Comparison of ENCODE assay signal across 11 cellular contexts in genomic region chr2:187299122-187299906, GRCh38.
A peak's percentile ranks its signal among the peaks of the same experiment; 100 is the strongest.
DNase-seq lines count a peak whose midpoint lies in the region; ATAC-seq, FAIRE-seq and TF ChIP-seq lines count a peak whose summit lies in the region.
"Had no signal": no experiment of that assay in that cellular context is flagged by ENCODE, and none has a peak within 500 bp of the region (broad histone marks: within the 10 kb centered on the region; RNA-seq: fewer than 3 reads in every experiment).

No MANE protein-coding gene starts in this region.

- peaks cover 2% of the 10 kb centered on the region for H3K9me3 Mint-ChIP-seq in Calu3 (ENCODE audit: low read depth, unreplicated experiment)
- H3K9me3 Mint-ChIP-seq in activated naive CD4-positive, alpha-beta T cell treated with anti-CD3 and anti-CD28 coated beads, Interleukin-2, amount 50 U/mL, for 72 hours = peaks cover 0 to 4% of the 10 kb centered on the region in 2 donors
- H3K9me3 Mint-ChIP-seq in stimulated activated naive B cell treated with anti-CD40 and anti-IgM and Interleukin-4, amounts not matched to agents 10 μg/mL and 1 μg/mL and 100 μg/mL, for 72 hours = no peaks in the 10 kb centered on the region
- H3K9me3 Mint-ChIP-seq in activated CD4-positive, alpha-beta T cell treated with anti-CD3 and anti-CD28 coated beads for 36 hours (ENCODE audit: low read depth) = no peaks in the 10 kb centered on the region
- H3K9me3 Mint-ChIP-seq: activated CD4-positive, alpha-beta T cell treated with anti-CD3 and anti-CD28 coated beads, Interleukin-2, amount 10 ng/mL, durations not matched to agents 7 days and 5 days had no signal

- TF ChIP-seq CTCF in Calu3 (IDR thresholded peaks at IDR 0.05; ENCODE audit: unreplicated experiment) (peak; percentile 23), HFF-Myc (IDR thresholded peaks at IDR 0.05; ENCODE audit: low read depth, low read length, missing control alignments) (peak; percentile 33), bronchial epithelial cell (IDR thresholded peaks at IDR 0.05; ENCODE audit: insufficient read depth, low read length, severe bottlenecking) (peak; percentile 51)

- H3K4me3 ChIP-seq in HFF-Myc (replicated peaks; ENCODE audit: low read depth, low read length) = no peak overlapping the region
- no peak overlapping the region for H3K4me3 ChIP-seq in bronchial epithelial cell (ENCODE audit: low read depth, low read length)

- no peaks in the 10 kb centered on the region for H3K36me3 ChIP-seq in bronchial epithelial cell (ENCODE audit: control insufficient read depth, insufficient read depth, low read length)

- H3K36me3 Mint-ChIP-seq in Calu3 (ENCODE audit: insufficient read depth, unreplicated experiment) (no peaks in the 10 kb centered on the region), T-helper 17 cell (ENCODE audit: low read depth) (no peaks in the 10 kb centered on the region)
- H3K36me3 Mint-ChIP-seq in activated naive CD4-positive, alpha-beta T cell treated with anti-CD3 and anti-CD28 coated beads, Interleukin-2, amount 50 U/mL, for 72 hours = no peaks in the 10 kb centered on the region
- H3K36me3 Mint-ChIP-seq in stimulated activated naive B cell treated with anti-CD40 and anti-IgM and Interleukin-4, amounts not matched to agents 10 μg/mL and 1 μg/mL and 100 μg/mL, for 72 hours = no peaks in the 10 kb centered on the region
- no peaks in the 10 kb centered on the region for H3K36me3 Mint-ChIP-seq in activated CD4-positive, alpha-beta T cell treated with anti-CD3 and anti-CD28 coated beads for 36 hours (ENCODE audit: low read depth)

- no peak for FAIRE-seq in bronchial epithelial cell (lab: Jason Lieb, UNC)

- H3K4me1 Mint-ChIP-seq in Calu3 (ENCODE audit: low read depth, unreplicated experiment) (no peaks in the 10 kb centered on the region), T-helper 17 cell (no peaks in the 10 kb centered on the region)
- H3K4me1 Mint-ChIP-seq in stimulated activated naive B cell treated with anti-CD40 and anti-IgM and Interleukin-4, amounts not matched to agents 10 μg/mL and 1 μg/mL and 100 μg/mL, for 72 hours = no peaks in the 10 kb centered on the region
- H3K4me1 Mint-ChIP-seq in activated CD4-positive, alpha-beta T cell treated with anti-CD3 and anti-CD28 coated beads for 36 hours = no peaks in the 10 kb centered on the region
- H3K4me1 Mint-ChIP-seq: activated CD4-positive, alpha-beta T cell treated with anti-CD3 and anti-CD28 coated beads, Interleukin-2, amount 10 ng/mL, durations not matched to agents 7 days and 5 days; central memory CD8-positive, alpha-beta T cell had no signal

- H3K4me3 Mint-ChIP-seq in Calu3 (ENCODE audit: low read depth, unreplicated experiment) (no peak overlapping the region), T-helper 17 cell (no peak overlapping the region)
- H3K4me3 Mint-ChIP-seq in stimulated activated naive B cell treated with anti-CD40 and anti-IgM and Interleukin-4, amounts not matched to agents 10 μg/mL and 1 μg/mL and 100 μg/mL, for 72 hours = no peak overlapping the region
- no peak overlapping the region for H3K4me3 Mint-ChIP-seq in activated CD4-positive, alpha-beta T cell treated with anti-CD3 and anti-CD28 coated beads for 36 hours
- H3K4me3 Mint-ChIP-seq: activated CD4-positive, alpha-beta T cell treated with anti-CD3 and anti-CD28 coated beads, Interleukin-2, amount 10 ng/mL, durations not matched to agents 7 days and 5 days; central memory CD8-positive, alpha-beta T cell had no signal

- H3K27me3 ChIP-seq in bronchial epithelial cell (ENCODE audit: control insufficient read depth, insufficient read depth, low read length) = no peaks in the 10 kb centered on the region

- no TSS peak for BruUV-seq in Calu3 (replicated peaks; lab: Mats Ljungman, UMichigan)

- DNase-seq in Calu3 (peak; percentile 3), HFF-Myc (ENCODE audit: extremely low read depth, low read depth) (peak; percentile 22), bronchial epithelial cell (ENCODE audit: low read depth) (peak; percentile 34), medulla oblongata (ENCODE audit: extremely low spot score) (peak; percentile 9), T-helper 17 cell (no peak)
- DNase-seq in activated naive CD4-positive, alpha-beta T cell treated with anti-CD3 and anti-CD28 coated beads, Interleukin-2, amount 50 U/mL, for 72 hours (ENCODE audit: low spot score in 2 of 2) = no peak
- no peak for DNase-seq in stimulated activated naive B cell treated with anti-CD40 and anti-IgM and Interleukin-4, amounts not matched to agents 10 μg/mL and 1 μg/mL and 100 μg/mL, for 72 hours
- DNase-seq in activated CD4-positive, alpha-beta T cell treated with anti-CD3 and anti-CD28 coated beads for 36 hours = no peak
- DNase-seq: activated CD4-positive, alpha-beta T cell treated with anti-CD3 and anti-CD28 coated beads, Interleukin-2, amount 10 ng/mL, durations not matched to agents 7 days and 5 days; NCI-H2227 treated with DMSO at 0.1 percent for 48 hours had no signal

- POLR2A ChIA-PET in activated CD4-positive, alpha-beta T cell treated with anti-CD3 and anti-CD28 coated beads for 36 hours (lab: Charles Lee) = no interaction called here

- no peak for ATAC-seq in activated naive CD4-positive, alpha-beta T cell treated with anti-CD3 and anti-CD28 coated beads, Interleukin-2, amount 50 U/mL, for 72 hours
- ATAC-seq in T-helper 17 cell = no peak
- no peak for ATAC-seq in stimulated activated naive B cell treated with anti-CD40 and anti-IgM and Interleukin-4, amounts not matched to agents 10 μg/mL and 1 μg/mL and 100 μg/mL, for 72 hours (replicated peaks)
- no peak for ATAC-seq in activated CD4-positive, alpha-beta T cell treated with anti-CD3 and anti-CD28 coated beads for 36 hours

- H3K27ac Mint-ChIP-seq in Calu3 (ENCODE audit: unreplicated experiment) (no peak overlapping the region), T-helper 17 cell (no peak overlapping the region)
- no peak overlapping the region for H3K27ac Mint-ChIP-seq in activated naive CD4-positive, alpha-beta T cell treated with anti-CD3 and anti-CD28 coated beads, Interleukin-2, amount 50 U/mL, for 72 hours
- no peak overlapping the region for H3K27ac Mint-ChIP-seq in stimulated activated naive B cell treated with anti-CD40 and anti-IgM and Interleukin-4, amounts not matched to agents 10 μg/mL and 1 μg/mL and 100 μg/mL, for 72 hours
- H3K27ac Mint-ChIP-seq in activated CD4-positive, alpha-beta T cell treated with anti-CD3 and anti-CD28 coated beads for 36 hours = no peak overlapping the region
- H3K27ac Mint-ChIP-seq: activated CD4-positive, alpha-beta T cell treated with anti-CD3 and anti-CD28 coated beads, Interleukin-2, amount 10 ng/mL, durations not matched to agents 7 days and 5 days had no signal

- H3K27me3 Mint-ChIP-seq in Calu3 (ENCODE audit: unreplicated experiment) (no peaks in the 10 kb centered on the region), T-helper 17 cell (no peaks in the 10 kb centered on the region)
- H3K27me3 Mint-ChIP-seq in stimulated activated naive B cell treated with anti-CD40 and anti-IgM and Interleukin-4, amounts not matched to agents 10 μg/mL and 1 μg/mL and 100 μg/mL, for 72 hours = no peaks in the 10 kb centered on the region
- no peaks in the 10 kb centered on the region for H3K27me3 Mint-ChIP-seq in activated CD4-positive, alpha-beta T cell treated with anti-CD3 and anti-CD28 coated beads for 36 hours
- H3K27me3 Mint-ChIP-seq: activated CD4-positive, alpha-beta T cell treated with anti-CD3 and anti-CD28 coated beads, Interleukin-2, amount 10 ng/mL, durations not matched to agents 7 days and 5 days; central memory CD8-positive, alpha-beta T cell had no signal

- CTCF ChIA-PET in Calu3 (lab: Charles Lee) = no interaction called here
- CTCF ChIA-PET in activated CD4-positive, alpha-beta T cell treated with anti-CD3 and anti-CD28 coated beads for 36 hours (lab: Charles Lee) = no interaction called here

- intact Hi-C loops in Calu3 (cut with micrococcal nuclease; ENCODE audit: unreplicated experiment) = loop anchor here (1.0 to 5.0 kb wide), 3 partner anchors 154 to 437 kb away; no protein-coding TSS in a partner anchor
- intact Hi-C loops in activated CD4-positive, alpha-beta T cell treated with anti-CD3 and anti-CD28 coated beads for 36 hours (cut with DNase I, micrococcal nuclease) = loop anchor here in 1 of 2 experiments (5.0 kb wide), 1 partner anchor 153 kb away; no protein-coding TSS in a partner anchor

- H3K9me3 ChIP-seq in T-helper 17 cell (ENCODE audit: control insufficient read depth, low read length, poor library complexity, severe bottlenecking) = no peaks in the 10 kb centered on the region

Comparison
In these comparisons a context has a peak if more than half of its experiments do, and no peak if none do; other contexts are left out.
1. DNase-seq: peak in Calu3 (single experiment), HFF-Myc (single experiment), bronchial epithelial cell (single experiment) and medulla oblongata (single experiment); none in activated naive CD4-positive, alpha-beta T cell treated with anti-CD3 and anti-CD28 coated beads, Interleukin-2, amount 50 U/mL, for 72 hours (0 of 2), T-helper 17 cell (0 of 3), stimulated activated naive B cell treated with anti-CD40 and anti-IgM and Interleukin-4, amounts not matched to agents 10 μg/mL and 1 μg/mL and 100 μg/mL, for 72 hours (single experiment) and activated CD4-positive, alpha-beta T cell treated with anti-CD3 and anti-CD28 coated beads for 36 hours (single experiment).
2. Peak in every context shown above with its lines, with median percentiles within 50 percentile points of each other: CTCF ChIP-seq.